8 cellular contexts compared by ENCODE assay signal in genomic region chr9:32589083-32589713, GRCh38. TPM values are rescaled to one million over a fixed set of nuclear protein-coding genes. Genes with fewer than 3 reads are reported as not detected.
DNase-seq lines count a peak whose midpoint lies in the region; ATAC-seq and TF ChIP-seq lines count a peak whose summit lies in the region.

No MANE protein-coding gene starts in this region.

- no peaks in the 10 kb centered on the region for H3K36me3 ChIP-seq in mucosa of descending colon (ENCODE audit: low read depth)

- H3K9me3 ChIP-seq in mucosa of descending colon: no peaks in the 10 kb centered on the region

- peak; percentile 43 for DNase-seq in NCI-H1105 treated with DMSO at 0.1 percent for 48 hours (lab: John Stamatoyannopoulos, UW)
- DNase-seq in NCI-H1105 (lab: John Stamatoyannopoulos, UW): no peak
- DNase-seq in NCI-H460 (ENCODE audit: extremely low read depth, low read depth): peak; percentile 33
- DNase-seq in cerebellar cortex (ENCODE audit: low spot score): peak; percentile 35
- DNase-seq in mucosa of descending colon: no peak
- no peak for DNase-seq in stimulated activated CD4-positive, alpha-beta T cell treated with anti-CD3 and anti-CD28 coated beads, Interleukin-4, amount 100 ng/mL, for 24 hours
- DNase-seq in activated CD4-positive, alpha-beta T cell treated with anti-CD3 and anti-CD28 coated beads for 1 hour: no peak

- ATAC-seq in HG02642 (IDR thresholded peaks at IDR 0.05; ENCODE audit: poor library complexity, unreplicated experiment): peak; percentile 45
- ATAC-seq in mucosa of descending colon: peak; percentile 54

- no peak overlapping the region for H3K4me3 ChIP-seq in mucosa of descending colon

- intact Hi-C loops in mucosa of descending colon (cut with DNase I, micrococcal nuclease): loop anchor here (5.0 to 10.0 kb wide), 2 partner anchors 378 to 386 kb away; no protein-coding TSS in a partner anchor

- no peaks in the 10 kb centered on the region for H3K4me1 ChIP-seq in mucosa of descending colon (ENCODE audit: low read depth)

- TF ChIP-seq CTCF in mucosa of descending colon (IDR thresholded peaks at IDR 0.05): no peak

RNA-seq across cellular contexts. Expression of gene NDUFB6, which starts 16.2 kb away (rescaled TPM):
- 48.3 and 51.0 TPM in 2 replicates for total RNA-seq in NCI-H460 (2014; rRNA removed; shearing (Covaris generic))
- 30.2 and 34.7 TPM in 2 replicates for polyA plus RNA-seq in NCI-H460 (2014; cell fraction: nucleus; rRNA removed)
- 10 to 100 TPM; 39.3 to 52.8 (median 45.1) TPM for total RNA-seq in mucosa of descending colon

RNA-seq across cellular contexts. Expression of gene TOPORS, which starts 36.8 kb away (rescaled TPM):
- total RNA-seq in NCI-H460 (2014; rRNA removed; shearing (Covaris generic)): 17.3 and 18.7 TPM in 2 replicates
- 5.8 and 9.5 TPM in 2 replicates for polyA plus RNA-seq in NCI-H460 (2014; cell fraction: nucleus; rRNA removed)
- total RNA-seq in mucosa of descending colon: 10 to 100 TPM; 12.5 to 18.2 (median 16.6) TPM

RNA-seq across cellular contexts. Expression of gene SMIM27, which starts 37.1 kb away (rescaled TPM):
- total RNA-seq in NCI-H460 (2014; rRNA removed; shearing (Covaris generic)): 1.4 and 11.5 TPM in 2 replicates
- polyA plus RNA-seq in NCI-H460 (2014; cell fraction: nucleus; rRNA removed): 0.44 TPM in 1 of 2 replicates, not detected in the other
- 10 to 100 TPM in 1 of 3 donors, 1 to 10 TPM in 2; 8.3 to 10.1 (median 9.9) TPM for total RNA-seq in mucosa of descending colon

RNA-seq across cellular contexts. Expression of gene TAF1L, which starts 46.3 kb away (rescaled TPM):
- not detected in 2 replicates for total RNA-seq in NCI-H460 (2014; rRNA removed; shearing (Covaris generic))
- not detected in 2 replicates for polyA plus RNA-seq in NCI-H460 (2014; cell fraction: nucleus; rRNA removed)
- not detected for total RNA-seq in mucosa of descending colon

Comparison
In these comparisons a context has a peak if more than half of its experiments do, and no peak if none do; other contexts are left out.
1. DNase-seq: peak in NCI-H1105 treated with DMSO at 0.1 percent for 48 hours (single experiment), NCI-H460 (single experiment) and cerebellar cortex (single experiment); none in NCI-H1105 (single experiment), mucosa of descending colon (0 of 3), stimulated activated CD4-positive, alpha-beta T cell treated with anti-CD3 and anti-CD28 coated beads, Interleukin-4, amount 100 ng/mL, for 24 hours (single experiment) and activated CD4-positive, alpha-beta T cell treated with anti-CD3 and anti-CD28 coated beads for 1 hour (single experiment).